4 cellular contexts compared by ENCODE assay signal in genomic region chr22:50780234-50780633, GRCh38. TPM values are rescaled to one million over a fixed set of nuclear protein-coding genes. Genes with fewer than 3 reads are reported as not detected.
"Had no signal": no experiment of that assay in that cellular context is flagged by ENCODE, and none has a peak within 500 bp of the region (broad histone marks: within the 10 kb centered on the region; RNA-seq: fewer than 3 reads in every experiment).

No MANE protein-coding gene starts in this region.

RNA-seq across cellular contexts. Expression of gene ACR, which starts 42.2 kb away (rescaled TPM):
- total RNA-seq: activated T-helper 1 cell treated with anti-CD3 and anti-CD28 coated beads, Interleukin-12 subunit alpha, Interleukin-12 subunit beta, Interleukin-2, Interleukin-4 antibody, amounts not matched to agents 30 ng/mL and 10 ng/mL and 1 ng/mL, durations not matched to agents 14 hours and 24 hours and 36 hours; K562; PC-9; T-helper 2 cell treated with Interferon-gamma antibody and Interleukin-4, amounts not matched to agents 100 ng/mL and 5 ng/mL, for 36 hours had no signal
